Comparison of ENCODE assay signal across 16 cellular contexts in the genomic region with DNA sequence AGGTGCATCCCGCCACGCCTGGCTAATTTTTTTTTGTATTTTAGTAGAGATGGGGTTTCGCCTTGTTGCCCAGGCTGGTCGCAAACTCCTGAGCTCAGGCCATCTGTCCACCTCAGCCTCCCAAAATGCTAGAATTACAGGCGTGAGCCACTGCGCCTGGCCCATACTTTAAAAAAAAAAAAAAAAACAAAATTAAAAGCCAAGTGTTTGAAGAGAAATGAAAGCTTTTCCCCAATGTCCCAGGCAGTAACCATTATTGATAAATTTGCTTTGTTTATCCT. TPM values are rescaled to one million over a fixed set of nuclear protein-coding genes. Genes with fewer than 3 reads are reported as not detected.
DNase-seq lines count a peak whose midpoint lies in the region; ATAC-seq and TF ChIP-seq lines count a peak whose summit lies in the region.
"Had no signal": no experiment of that assay in that cellular context is flagged by ENCODE, and none has a peak within 500 bp of the region (broad histone marks: within the 10 kb centered on the region; RNA-seq: fewer than 3 reads in every experiment).

No MANE protein-coding gene starts in this region.

- H3K36me3 ChIP-seq in breast epithelium, result no peaks in the 10 kb centered on the region
- no peaks in the 10 kb centered on the region for H3K36me3 ChIP-seq in mammary epithelial cell (ENCODE audit: insufficient read depth, low read length)
- H3K36me3 ChIP-seq in body of pancreas (replicated peaks in 1 of 2; ENCODE audit: insufficient read depth in 1 of 2, low read depth in 2 of 2), result no peaks in the 10 kb centered on the region
- no peaks in the 10 kb centered on the region for H3K36me3 ChIP-seq in lower lobe of right lung
- no peaks in the 10 kb centered on the region for H3K36me3 ChIP-seq in tibial artery

- H3K9ac ChIP-seq in mammary epithelial cell (ENCODE audit: insufficient read depth, low read length), result no peak overlapping the region
- H3K9ac ChIP-seq: KMS-11 had no signal

- H3K9me3 ChIP-seq in breast epithelium (no peaks in the 10 kb centered on the region), mammary epithelial cell (replicated peaks; ENCODE audit: insufficient read depth, low read length) (no peaks in the 10 kb centered on the region), body of pancreas (no peaks in the 10 kb centered on the region), lower lobe of right lung (no peaks in the 10 kb centered on the region), tibial artery (no peaks in the 10 kb centered on the region)

- H3K4me1 ChIP-seq in breast epithelium, result peaks cover 25 to 63% of the 10 kb centered on the region in 2 donors
- H3K4me1 ChIP-seq in mammary epithelial cell (ENCODE audit: insufficient read depth, low read length), result peaks cover 58% of the 10 kb centered on the region
- peaks cover 94% of the 10 kb centered on the region for H3K4me1 ChIP-seq in body of pancreas
- H3K4me1 ChIP-seq in lower lobe of right lung, result peaks cover 100% of the 10 kb centered on the region
- H3K4me1 ChIP-seq in tibial artery, result peaks cover 5 to 100% (median 93%) of the 10 kb centered on the region in 4 donors

- CTCF ChIA-PET in mammary epithelial cell (lab: Charles Lee; ENCODE audit: low non-redundant PET), result no interaction called here

- H3K27ac ChIP-seq in breast epithelium (peak overlapping the region; percentile 70 to 78), mammary epithelial cell (ENCODE audit: insufficient read depth, low read depth, low read length) (no peak overlapping the region), body of pancreas (peak overlapping the region in 3 of 4 donors; percentile 47 to 79 (median 78)), lower lobe of right lung (peak overlapping the region; percentile 74), tibial artery (peak overlapping the region; percentile 61 to 65)
- H3K27ac ChIP-seq: KMS-11 had no signal

- ATAC-seq in body of pancreas (no peak), lower lobe of right lung (no peak)
- ATAC-seq: CD8-positive, alpha-beta T cell; stimulated activated naive B cell treated with anti-CD40 and anti-IgM and Interleukin-4, amounts not matched to agents 10 μg/mL and 1 μg/mL and 100 μg/mL, for 72 hours had no signal

- H2AFZ ChIP-seq in mammary epithelial cell (ENCODE audit: low read depth, low read length), result no peak overlapping the region

- H3K27me3 ChIP-seq in breast epithelium (no peaks in the 10 kb centered on the region), mammary epithelial cell (ENCODE audit: insufficient read depth, low read length) (no peaks in the 10 kb centered on the region), body of pancreas (no peaks in the 10 kb centered on the region), lower lobe of right lung (ENCODE audit: low read depth) (no peaks in the 10 kb centered on the region), tibial artery (no peaks in the 10 kb centered on the region)

- intact Hi-C loops in breast epithelium (cut with DNase I; ENCODE audit: low total_unique reads), result no loop called here
- intact Hi-C loops in mammary epithelial cell (cut with micrococcal nuclease), result no loop called here
- intact Hi-C loops in body of pancreas (cut with DNase I), result no loop called here
- intact Hi-C loops in lower lobe of right lung (cut with DNase I), result no loop called here
- intact Hi-C loops in tibial artery (cut with DNase I; ENCODE audit: low total_unique reads), result no loop called here

- dilution Hi-C loops in mammary epithelial cell (cut with HindIII; ENCODE audit: low sequenced_read_pairs), result no loop called here

- DNase-seq in breast epithelium (ENCODE audit: low spot score in 2 of 2), result no peak
- no peak for DNase-seq in mammary epithelial cell
- no peak for DNase-seq in body of pancreas
- DNase-seq in lower lobe of right lung, result no peak
- DNase-seq in tibial artery, result no peak
- no peak for DNase-seq in erythroblast (lab: John Stamatoyannopoulos, UW)
- DNase-seq in kidney tubule cell (ENCODE audit: low spot score), result no peak
- no peak for DNase-seq in NCI-H1694 treated with DMSO at 0.1 percent for 48 hours (lab: John Stamatoyannopoulos, UW)
- DNase-seq: activated CD4-positive, alpha-beta T cell treated with anti-CD3 and anti-CD28 coated beads for 4 hours; activated CD8-positive, alpha-beta memory T cell treated with anti-CD3 and anti-CD28 coated beads, Interleukin-2, amount 50 U/mL, for 48 hours; activated naive CD4-positive, alpha-beta T cell; CD8-positive, alpha-beta T cell; NCI-H1105 treated with DMSO at 0.1 percent for 48 hours; SIG-M5; stimulated activated naive B cell treated with anti-CD40 and anti-IgM and Interleukin-4, amounts not matched to agents 10 μg/mL and 1 μg/mL and 100 μg/mL, for 72 hours had no signal

- no peak overlapping the region for H3K4me2 ChIP-seq in mammary epithelial cell (ENCODE audit: insufficient read depth, low read depth, low read length)
- H3K4me2 ChIP-seq: KMS-11 had no signal

- H3K79me2 ChIP-seq in mammary epithelial cell (ENCODE audit: insufficient read depth, low read length), result peaks cover 98% of the 10 kb centered on the region

- TF ChIP-seq CTCF in breast epithelium (IDR thresholded peaks at IDR 0.05) (no peak), mammary epithelial cell (conservative IDR thresholded peaks at IDR 0.05 in 1 of 2, IDR thresholded peaks at IDR 0.05 in 1 of 2; ENCODE audit: extremely low read depth in 1 of 2, insufficient read depth in 1 of 2, low read depth in 1 of 2, low read length in 2 of 2) (no peak), body of pancreas (IDR thresholded peaks at IDR 0.05) (no peak), lower lobe of right lung (IDR thresholded peaks at IDR 0.05) (no peak), tibial artery (IDR thresholded peaks at IDR 0.05) (no peak)

- WGBS in mammary epithelial cell (ENCODE audit: low coverage, missing lambda C conversion rate), result 97% methylated on average over 5 of the region's 6 CpGs
- WGBS in body of pancreas, 2 donors, result 90 to 94% methylated on average over 6 of the region's 6 CpGs

- in situ Hi-C loops in mammary epithelial cell (cut with MboI; ENCODE audit: low sequenced_read_pairs in 2 of 2), result loop anchor here in 1 of 2 donors (10.0 to 25.0 kb wide), 2 partner anchors 49 to 334 kb away; a partner anchor contains a TSS

- H4K20me1 ChIP-seq in mammary epithelial cell (ENCODE audit: insufficient read depth, low read length), result peaks cover 42% of the 10 kb centered on the region

- no peak overlapping the region for H3K4me3 ChIP-seq in breast epithelium
- no peak overlapping the region for H3K4me3 ChIP-seq in mammary epithelial cell (replicated peaks in 1 of 3; ENCODE audit: insufficient read depth in 1 of 3, low read depth in 2 of 3, low read length in 3 of 3)
- no peak overlapping the region for H3K4me3 ChIP-seq in body of pancreas
- no peak overlapping the region for H3K4me3 ChIP-seq in lower lobe of right lung
- no peak overlapping the region for H3K4me3 ChIP-seq in tibial artery

- no TSS peak for BruUV-seq in mammary epithelial cell (replicated peaks; lab: Mats Ljungman, UMichigan)

- TF ChIP-seq POLR2A in breast epithelium (IDR thresholded peaks at IDR 0.05), result no peak
- no peak for TF ChIP-seq POLR2A in body of pancreas (IDR thresholded peaks at IDR 0.05)
- no peak for TF ChIP-seq POLR2A in erythroblast (IDR thresholded peaks at IDR 0.05; ENCODE audit: low read length)

RNA-seq across cellular contexts. Expression of a gene that starts 9.5 kb away (rescaled TPM):
- total RNA-seq in breast epithelium, result 100 to 1,000 TPM in 2 of 3 donors, 10 to 100 TPM in 1; 95.9 to 143 (median 102) TPM
- 100 to 1,000 TPM in 1 of 2 donors, 10 to 100 TPM in 1; 84.0 to 170 TPM for total RNA-seq in mammary epithelial cell
- polyA plus RNA-seq in mammary epithelial cell, result 26.5 TPM
- polyA minus RNA-seq in mammary epithelial cell, result 206 TPM
- 100 to 1,000 TPM in 1 of 2 donors, 10 to 100 TPM in 1; 78.3 to 177 TPM for total RNA-seq in body of pancreas
- 170 TPM for total RNA-seq in lower lobe of right lung
